In genomic region chr2:76050196-76050595, GRCh38 we compare ENCODE assay signal across 1 cellular context.
TF ChIP-seq lines count a peak whose summit lies in the region.

No MANE protein-coding gene starts in this region.

TF ChIP-seq in SK-N-SH, 30 proteins besides CTCF, POLR2A, EP300 and RAD21 (continued from another document):
- TF ChIP-seq IRF3 (IDR thresholded peaks at IDR 0.05; ENCODE audit: low read depth, low read length), result no peak
- no peak for TF ChIP-seq NRF1 (IDR thresholded peaks at IDR 0.05; ENCODE audit: low read depth, low read length)
- TF ChIP-seq GABPA (IDR thresholded peaks at IDR 0.05; ENCODE audit: low read depth), result no peak
TF ChIP-seq in SK-N-SH: peak in this region for 0.
